Comparison of ENCODE assay signal across 15 cellular contexts in the genomic region with DNA sequence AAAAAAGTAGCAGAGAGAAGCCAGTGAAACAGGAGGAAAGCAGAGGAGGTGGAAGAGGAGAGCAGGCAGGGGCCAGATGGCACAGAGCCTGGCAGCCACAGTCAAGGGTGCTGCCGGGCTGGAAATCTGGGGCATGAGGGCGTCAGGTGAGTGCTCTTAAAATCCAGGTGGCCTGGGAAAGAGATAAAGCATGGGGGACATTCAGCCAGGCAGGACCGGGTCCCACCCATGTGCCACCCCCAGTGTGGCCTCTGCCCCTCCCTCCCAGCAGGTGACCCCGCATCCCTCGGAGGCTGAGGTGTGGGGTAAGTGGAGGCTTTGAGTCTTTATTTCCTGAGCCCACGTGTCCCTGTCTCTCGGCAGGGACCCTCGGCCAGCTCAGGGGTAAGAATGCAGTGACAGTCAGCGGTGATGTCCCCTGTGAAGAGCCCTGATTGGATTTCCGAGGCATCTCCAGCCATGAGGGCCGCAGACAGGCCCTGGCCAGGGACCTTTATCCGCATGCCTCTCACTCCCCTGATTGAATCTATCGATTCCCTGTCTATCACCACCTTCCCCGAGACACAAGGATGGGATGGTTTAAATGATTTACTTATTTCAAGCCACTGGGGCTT.
"Had no signal": no experiment of that assay in that cellular context is flagged by ENCODE, and none has a peak within 500 bp of the region (broad histone marks: within the 10 kb centered on the region; RNA-seq: fewer than 3 reads in every experiment).

No MANE protein-coding gene starts in this region.

- H3K36me3 ChIP-seq: gastroesophageal sphincter, tibial nerve had no signal

- H3K27ac Mint-ChIP-seq: activated B cell treated with CpG ODN at 0.5 μM for 24 hours; activated CD4-positive, alpha-beta T cell treated with anti-CD3 and anti-CD28 coated beads, Interleukin-2, amount 10 ng/mL, durations not matched to agents 24 days and 14 days; activated naive CD4-positive, alpha-beta T cell treated with anti-CD3 and anti-CD28 coated beads, Interleukin-2, amount 50 U/mL, for 24 hours; activated T-helper 17 cell treated with anti-CD3 and anti-CD28 coated beads, Interleukin-2, amount 50 U/mL, for 72 hours; T-helper 1 cell treated with Interleukin-12 subunit alpha and Interleukin-12 subunit beta and Interleukin-4 antibody, amounts not matched to agents 30 μg/mL and 1 μg/mL, for 36 hours had no signal

- H3K4me3 ChIP-seq: body of pancreas, gastroesophageal sphincter, skin epidermis, tibial nerve had no signal

- H3K36me3 Mint-ChIP-seq: activated naive CD4-positive, alpha-beta T cell treated with anti-CD3 and anti-CD28 coated beads, Interleukin-2, amount 50 U/mL, for 24 hours had no signal

- H3K9me3 Mint-ChIP-seq: activated CD4-positive, alpha-beta T cell treated with anti-CD3 and anti-CD28 coated beads, Interleukin-2, amount 10 ng/mL, durations not matched to agents 24 days and 14 days; activated T-helper 17 cell treated with anti-CD3 and anti-CD28 coated beads, Interleukin-2, amount 50 U/mL, for 72 hours; T-helper 1 cell treated with Interleukin-12 subunit alpha and Interleukin-12 subunit beta and Interleukin-4 antibody, amounts not matched to agents 30 μg/mL and 1 μg/mL, for 36 hours had no signal

- H3K27ac ChIP-seq: body of pancreas, gastroesophageal sphincter, skin epidermis, tibial nerve had no signal

- H3K4me1 Mint-ChIP-seq: activated CD4-positive, alpha-beta T cell treated with anti-CD3 and anti-CD28 coated beads, Interleukin-2, amount 10 ng/mL, durations not matched to agents 24 days and 14 days; activated naive CD4-positive, alpha-beta T cell treated with anti-CD3 and anti-CD28 coated beads, Interleukin-2, amount 50 U/mL, for 24 hours; activated T-helper 17 cell treated with anti-CD3 and anti-CD28 coated beads, Interleukin-2, amount 50 U/mL, for 72 hours; central memory CD8-positive, alpha-beta T cell had no signal

- H3K4me1 ChIP-seq: body of pancreas, gastroesophageal sphincter, tibial nerve had no signal

- H3K27me3 ChIP-seq: body of pancreas had no signal

- DNase-seq: activated B cell treated with CpG ODN at 0.5 μM for 24 hours; activated CD4-positive, alpha-beta T cell treated with anti-CD3 and anti-CD28 coated beads, Interleukin-2, amount 10 ng/mL, durations not matched to agents 24 days and 14 days; amniotic stem cell; body of pancreas; effector memory CD4-positive, alpha-beta T cell; kidney; left ventricle myocardium superior; mesenchymal stem cell had no signal

- ATAC-seq: activated T-helper 17 cell treated with anti-CD3 and anti-CD28 coated beads, Interleukin-2, amount 50 U/mL, for 72 hours; body of pancreas; gastroesophageal sphincter; left ventricle myocardium superior had no signal

- H3K4me3 Mint-ChIP-seq: activated B cell treated with CpG ODN at 0.5 μM for 24 hours; activated CD4-positive, alpha-beta T cell treated with anti-CD3 and anti-CD28 coated beads, Interleukin-2, amount 10 ng/mL, durations not matched to agents 24 days and 14 days; activated naive CD4-positive, alpha-beta T cell treated with anti-CD3 and anti-CD28 coated beads, Interleukin-2, amount 50 U/mL, for 24 hours; activated T-helper 17 cell treated with anti-CD3 and anti-CD28 coated beads, Interleukin-2, amount 50 U/mL, for 72 hours; central memory CD8-positive, alpha-beta T cell; T-helper 1 cell treated with Interleukin-12 subunit alpha and Interleukin-12 subunit beta and Interleukin-4 antibody, amounts not matched to agents 30 μg/mL and 1 μg/mL, for 36 hours had no signal
